ENCODE assay signal across 18 cellular contexts in the genomic region with DNA sequence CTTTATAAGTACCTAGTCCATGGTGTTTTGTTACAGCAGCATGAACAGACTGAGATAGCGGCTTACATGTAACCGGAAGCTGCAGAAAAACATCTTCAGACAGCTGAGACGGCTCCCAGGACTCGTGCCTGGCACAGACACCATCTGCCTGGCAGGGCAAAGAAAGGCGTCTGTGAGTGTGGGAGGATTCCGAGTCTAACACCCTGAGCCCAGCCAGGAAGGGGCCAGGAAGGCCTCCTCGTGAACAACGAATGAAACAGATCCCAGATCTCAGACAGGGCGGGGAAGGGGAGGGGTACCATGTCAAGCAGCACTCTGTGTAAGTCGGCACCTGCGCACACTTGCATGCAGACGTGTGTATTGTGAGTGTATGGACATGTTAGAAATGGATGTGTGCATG. TPM values are rescaled to one million over a fixed set of nuclear protein-coding genes. Genes with fewer than 3 reads are reported as not detected.
"Had no signal": no experiment of that assay in that cellular context is flagged by ENCODE, and none has a peak within 500 bp of the region (broad histone marks: within the 10 kb centered on the region; RNA-seq: fewer than 3 reads in every experiment).

No MANE protein-coding gene starts in this region.

- H3K4me3 Mint-ChIP-seq: activated T-helper 17 cell treated with anti-CD3 and anti-CD28 coated beads, Interleukin-2, amount 50 U/mL, for 72 hours; natural killer cell; stimulated activated naive CD8-positive, alpha-beta T cell treated with anti-CD3 and anti-CD28 coated beads, Interleukin-15, amount 100 ng/mL, for 72 hours had no signal

- H3K4me2 ChIP-seq: smooth muscle cell had no signal

- ATAC-seq: activated T-helper 17 cell treated with anti-CD3 and anti-CD28 coated beads, Interleukin-2, amount 50 U/mL, for 72 hours; esophagus mucosa; left ventricle myocardium superior; natural killer cell; right cardiac atrium; stimulated activated naive CD8-positive, alpha-beta T cell treated with anti-CD3 and anti-CD28 coated beads, Interleukin-15, amount 100 ng/mL, for 72 hours had no signal

- H3K27me3 Mint-ChIP-seq: activated T-helper 17 cell treated with anti-CD3 and anti-CD28 coated beads, Interleukin-2, amount 50 U/mL, for 72 hours; stimulated activated naive CD8-positive, alpha-beta T cell treated with anti-CD3 and anti-CD28 coated beads, Interleukin-15, amount 100 ng/mL, for 72 hours had no signal

- H3K27ac Mint-ChIP-seq: activated T-helper 17 cell treated with anti-CD3 and anti-CD28 coated beads, Interleukin-2, amount 50 U/mL, for 72 hours; natural killer cell; stimulated activated naive CD8-positive, alpha-beta T cell treated with anti-CD3 and anti-CD28 coated beads, Interleukin-15, amount 100 ng/mL, for 72 hours had no signal

- H3K9me3 Mint-ChIP-seq: activated T-helper 17 cell treated with anti-CD3 and anti-CD28 coated beads, Interleukin-2, amount 50 U/mL, for 72 hours; natural killer cell; stimulated activated naive CD8-positive, alpha-beta T cell treated with anti-CD3 and anti-CD28 coated beads, Interleukin-15, amount 100 ng/mL, for 72 hours had no signal

- H3K4me3 ChIP-seq: breast epithelium, prostate gland, smooth muscle cell, thoracic aorta had no signal

- H3K27ac ChIP-seq: breast epithelium, prostate gland, thoracic aorta had no signal

- H3K36me3 Mint-ChIP-seq: natural killer cell had no signal

- H3K9me3 ChIP-seq: breast epithelium, prostate gland, thoracic aorta had no signal

- H3K36me3 ChIP-seq: breast epithelium, prostate gland, thoracic aorta had no signal

- DNase-seq: activated CD4-positive, alpha-beta T cell treated with anti-CD3 and anti-CD28 coated beads, Interleukin-2, amount 50 U/mL, for 48 hours; activated CD4-positive, CD25-positive, alpha-beta regulatory T cell treated with anti-CD3 and anti-CD28 coated beads, Interleukin-2, amount 50 U/mL, for 72 hours; activated naive CD4-positive, alpha-beta T cell treated with Interleukin-2 at 50 U/mL for 16 hours; aorta; left ventricle myocardium superior; mesenchymal stem cell; natural killer cell; occipital lobe; stimulated activated naive CD8-positive, alpha-beta T cell treated with anti-CD3 and anti-CD28 coated beads, Interleukin-15, amount 100 ng/mL, for 72 hours; T-helper 1 cell had no signal

- H3K27me3 ChIP-seq: breast epithelium had no signal

RNA-seq across cellular contexts. Expression of a gene that starts 39.6 kb away (rescaled TPM):
- total RNA-seq: occipital lobe, smooth muscle cell had no signal
- polyA plus RNA-seq: keratinocyte had no signal

RNA-seq across cellular contexts. Expression of a gene that starts 55.7 kb away (rescaled TPM):
- total RNA-seq: smooth muscle cell had no signal
